ENCODE assay signal across 8 cellular contexts in genomic region chr6:8434727-8435092, GRCh38. TPM values are rescaled to one million over a fixed set of nuclear protein-coding genes. Genes with fewer than 3 reads are reported as not detected.
A peak's percentile ranks its signal among the peaks of the same experiment; 100 is the strongest.
DNase-seq lines count a peak whose midpoint lies in the region; ATAC-seq and TF ChIP-seq lines count a peak whose summit lies in the region.

No MANE protein-coding gene starts in this region.

- no peak for TF ChIP-seq CTCF in thoracic aorta (IDR thresholded peaks at IDR 0.05)

- intact Hi-C loops in activated CD4-positive, alpha-beta T cell treated with anti-CD3 and anti-CD28 coated beads, Interleukin-2, amount 10 ng/mL, durations not matched to agents 24 days and 14 days (cut with micrococcal nuclease), result loop anchor here (1.0 to 10.0 kb wide), 7 partner anchors 332 to 1980 kb away; partner anchors contain the start of genes BLOC1S5, BMP6, CAGE1 and EEF1E1

- ATAC-seq in HG03066 (IDR thresholded peaks at IDR 0.05; ENCODE audit: low read depth, unreplicated experiment) (peak; percentile 6), thoracic aorta (ENCODE audit: insufficient number of reproducible peaks, low FRiP score, low read depth) (no peak), GM19023 (IDR thresholded peaks at IDR 0.05; ENCODE audit: unreplicated experiment) (no peak)
- peak; percentile 12 to 14 for ATAC-seq in activated naive CD4-positive, alpha-beta T cell treated with anti-CD3 and anti-CD28 coated beads, Interleukin-2, amount 50 U/mL, for 72 hours

- peaks cover 2% of the 10 kb centered on the region for H3K27me3 Mint-ChIP-seq in activated CD4-positive, alpha-beta T cell treated with anti-CD3 and anti-CD28 coated beads, Interleukin-2, amount 10 ng/mL, durations not matched to agents 24 days and 14 days

- H3K36me3 Mint-ChIP-seq in activated CD4-positive, alpha-beta T cell treated with anti-CD3 and anti-CD28 coated beads, Interleukin-2, amount 10 ng/mL, durations not matched to agents 24 days and 14 days (ENCODE audit: low read depth), result peaks cover 28% of the 10 kb centered on the region
- peaks cover 20 to 22% of the 10 kb centered on the region in 2 donors for H3K36me3 Mint-ChIP-seq in activated naive CD4-positive, alpha-beta T cell treated with anti-CD3 and anti-CD28 coated beads, Interleukin-2, amount 50 U/mL, for 72 hours

- DNase-seq in activated CD4-positive, alpha-beta T cell treated with anti-CD3 and anti-CD28 coated beads, Interleukin-2, amount 10 ng/mL, durations not matched to agents 24 days and 14 days, result no peak
- no peak for DNase-seq in activated CD4-positive, alpha-beta T cell treated with anti-CD3 and anti-CD28 coated beads for 48 hours
- no peak for DNase-seq in activated naive CD4-positive, alpha-beta T cell treated with anti-CD3 and anti-CD28 coated beads, Interleukin-2, amount 50 U/mL, for 72 hours (ENCODE audit: low spot score in 2 of 2)
- DNase-seq in iris pigment epithelial cell (ENCODE audit: low read depth) (peak; percentile 1), thoracic aorta (ENCODE audit: low spot score) (no peak), DMS79 (lab: John Stamatoyannopoulos, UW) (no peak)

- peak overlapping the region; percentile 85 for H3K4me3 ChIP-seq in thoracic aorta

- H3K36me3 ChIP-seq in thoracic aorta, result no peaks in the 10 kb centered on the region

- H3K27ac Mint-ChIP-seq in activated CD4-positive, alpha-beta T cell treated with anti-CD3 and anti-CD28 coated beads, Interleukin-2, amount 10 ng/mL, durations not matched to agents 24 days and 14 days, result peak overlapping the region; percentile 99
- peak overlapping the region; percentile 98 to 99 for H3K27ac Mint-ChIP-seq in activated naive CD4-positive, alpha-beta T cell treated with anti-CD3 and anti-CD28 coated beads, Interleukin-2, amount 50 U/mL, for 72 hours

- H3K27me3 ChIP-seq in thoracic aorta (replicated peaks; ENCODE audit: insufficient read depth), result no peaks in the 10 kb centered on the region

- H3K27ac ChIP-seq in thoracic aorta, result peak overlapping the region; percentile 76 to 81

- H3K4me1 ChIP-seq in thoracic aorta (ENCODE audit: control insufficient read depth in 1 of 2, low read depth in 2 of 2), result peaks cover 14 to 24% of the 10 kb centered on the region in 2 donors

- peaks cover 32% of the 10 kb centered on the region for H3K4me1 Mint-ChIP-seq in activated CD4-positive, alpha-beta T cell treated with anti-CD3 and anti-CD28 coated beads, Interleukin-2, amount 10 ng/mL, durations not matched to agents 24 days and 14 days

- H3K9me3 Mint-ChIP-seq in activated CD4-positive, alpha-beta T cell treated with anti-CD3 and anti-CD28 coated beads, Interleukin-2, amount 10 ng/mL, durations not matched to agents 24 days and 14 days, result peaks cover 3% of the 10 kb centered on the region
- peaks cover 0 to 8% of the 10 kb centered on the region in 2 donors for H3K9me3 Mint-ChIP-seq in activated naive CD4-positive, alpha-beta T cell treated with anti-CD3 and anti-CD28 coated beads, Interleukin-2, amount 50 U/mL, for 72 hours

- H3K4me3 Mint-ChIP-seq in activated CD4-positive, alpha-beta T cell treated with anti-CD3 and anti-CD28 coated beads, Interleukin-2, amount 10 ng/mL, durations not matched to agents 24 days and 14 days, result peak overlapping the region; percentile 97

- no peaks in the 10 kb centered on the region for H3K9me3 ChIP-seq in thoracic aorta

RNA-seq across cellular contexts. Expression of gene SLC35B3, which starts 0.6 kb away (rescaled TPM):
- 7.1 and 7.3 TPM in 2 replicates for total RNA-seq in activated CD4-positive, alpha-beta T cell treated with anti-CD3 and anti-CD28 coated beads, Interleukin-2, amount 10 ng/mL, durations not matched to agents 24 days and 14 days
- 1 to 10 TPM; 5.6 to 6.9 TPM for total RNA-seq in activated naive CD4-positive, alpha-beta T cell treated with anti-CD3 and anti-CD28 coated beads, Interleukin-2, amount 50 U/mL, for 72 hours
- total RNA-seq in thoracic aorta, result 10 to 100 TPM in 1 of 2 donors, 1 to 10 TPM in 1; 8.6 to 12.0 TPM

Comparison
In these comparisons a context has a peak if more than half of its experiments do, and no peak if none do; other contexts are left out.
1. ATAC-seq: peak in HG03066 (single experiment) and activated naive CD4-positive, alpha-beta T cell treated with anti-CD3 and anti-CD28 coated beads, Interleukin-2, amount 50 U/mL, for 72 hours (2 of 2); none in thoracic aorta (single experiment) and GM19023 (single experiment).